12 cellular contexts compared by ENCODE assay signal in genomic region chr20:364905-365794, GRCh38. TPM values are rescaled to one million over a fixed set of nuclear protein-coding genes. Genes with fewer than 3 reads are reported as not detected.
DNase-seq lines count a peak whose midpoint lies in the region; ATAC-seq and TF ChIP-seq lines count a peak whose summit lies in the region.
"Had no signal": no experiment of that assay in that cellular context is flagged by ENCODE, and none has a peak within 500 bp of the region (broad histone marks: within the 10 kb centered on the region; RNA-seq: fewer than 3 reads in every experiment).

No MANE protein-coding gene starts in this region.

- peak; percentile 67 for DNase-seq in activated CD4-positive, alpha-beta T cell treated with anti-CD3 and anti-CD28 coated beads, Interleukin-2, amount 10 ng/mL, durations not matched to agents 24 days and 14 days
- DNase-seq in activated CD4-positive, alpha-beta T cell treated with anti-CD3 and anti-CD28 coated beads, Interleukin-2, amount 50 U/mL, for 48 hours, result no peak
- peak; percentile 47 for DNase-seq in NCI-H460 (ENCODE audit: extremely low read depth, low read depth)
- no peak for DNase-seq in body of pancreas
- no peak for DNase-seq in sciatic nerve (ENCODE audit: low spot score)
- no peak for DNase-seq in dedifferentiated amniotic fluid mesenchymal stem cell (ENCODE audit: extremely low spot score)
- DNase-seq: activated CD4-positive, CD25-positive, alpha-beta regulatory T cell; hypothalamus had no signal

- H3K27ac ChIP-seq in body of pancreas, result peak overlapping the region in 3 of 4 donors; percentile 58 to 78 (median 68)
- peak overlapping the region; percentile 56 for H3K27ac ChIP-seq in neutrophil
- H3K27ac ChIP-seq: cardiac muscle cell, vagina had no signal

- no peaks in the 10 kb centered on the region for H3K9me3 Mint-ChIP-seq in activated CD4-positive, alpha-beta T cell treated with anti-CD3 and anti-CD28 coated beads, Interleukin-2, amount 10 ng/mL, durations not matched to agents 24 days and 14 days

- peaks cover 33% of the 10 kb centered on the region for H3K4me1 ChIP-seq in body of pancreas
- peaks cover 35 to 58% of the 10 kb centered on the region in 2 experiments for H3K4me1 ChIP-seq in neutrophil (ENCODE audit: control insufficient read depth in 1 of 2, insufficient read depth in 1 of 2, low read depth in 1 of 2, low read length in 1 of 2)

- H3K36me3 Mint-ChIP-seq in activated CD4-positive, alpha-beta T cell treated with anti-CD3 and anti-CD28 coated beads, Interleukin-2, amount 10 ng/mL, durations not matched to agents 24 days and 14 days (ENCODE audit: low read depth), result no peaks in the 10 kb centered on the region

- WGBS in body of pancreas, 2 donors, result 75 to 80% methylated on average over 9 of the region's 9 CpGs

- TF ChIP-seq POLR2A in body of pancreas (IDR thresholded peaks at IDR 0.05), result no peak

- TF ChIP-seq CTCF in body of pancreas (IDR thresholded peaks at IDR 0.05) (no peak), neutrophil (IDR thresholded peaks at IDR 0.05) (no peak)

- intact Hi-C loops in activated CD4-positive, alpha-beta T cell treated with anti-CD3 and anti-CD28 coated beads, Interleukin-2, amount 10 ng/mL, durations not matched to agents 24 days and 14 days (cut with micrococcal nuclease), result no loop called here
- intact Hi-C loops in body of pancreas (cut with DNase I) (no loop called here), sciatic nerve (cut with DNase I) (no loop called here)

- ATAC-seq in body of pancreas, result no peak
- ATAC-seq in HG02642 (IDR thresholded peaks at IDR 0.05; ENCODE audit: poor library complexity, unreplicated experiment), result no peak
- no peak for ATAC-seq in sciatic nerve

- peak overlapping the region; percentile 47 for H3K4me3 Mint-ChIP-seq in activated CD4-positive, alpha-beta T cell treated with anti-CD3 and anti-CD28 coated beads, Interleukin-2, amount 10 ng/mL, durations not matched to agents 24 days and 14 days

- no peaks in the 10 kb centered on the region for H3K27me3 Mint-ChIP-seq in activated CD4-positive, alpha-beta T cell treated with anti-CD3 and anti-CD28 coated beads, Interleukin-2, amount 10 ng/mL, durations not matched to agents 24 days and 14 days

- H3K27me3 ChIP-seq in body of pancreas (no peaks in the 10 kb centered on the region), neutrophil (no peaks in the 10 kb centered on the region)
- H3K27me3 ChIP-seq: cardiac muscle cell, vagina had no signal

- H3K36me3 ChIP-seq in body of pancreas (replicated peaks in 1 of 2; ENCODE audit: insufficient read depth in 1 of 2, low read depth in 2 of 2), result no peaks in the 10 kb centered on the region
- H3K36me3 ChIP-seq in neutrophil, result no peaks in the 10 kb centered on the region
- H3K36me3 ChIP-seq: cardiac muscle cell, vagina had no signal

- H3K4me3 ChIP-seq in body of pancreas (no peak overlapping the region), neutrophil (ENCODE audit: low read depth in 1 of 2, low read length in 1 of 2) (no peak overlapping the region)
- H3K4me3 ChIP-seq: cardiac muscle cell, vagina had no signal

- H3K9me3 ChIP-seq in body of pancreas (no peaks in the 10 kb centered on the region), neutrophil (no peaks in the 10 kb centered on the region)
- H3K9me3 ChIP-seq: vagina had no signal

- peaks cover 43% of the 10 kb centered on the region for H3K4me1 Mint-ChIP-seq in activated CD4-positive, alpha-beta T cell treated with anti-CD3 and anti-CD28 coated beads, Interleukin-2, amount 10 ng/mL, durations not matched to agents 24 days and 14 days

- H3K27ac Mint-ChIP-seq in activated CD4-positive, alpha-beta T cell treated with anti-CD3 and anti-CD28 coated beads, Interleukin-2, amount 10 ng/mL, durations not matched to agents 24 days and 14 days, result peak overlapping the region; percentile 59

RNA-seq across cellular contexts. Expression of gene TRIB3, which starts 15.4 kb away (rescaled TPM):
- 39.3 and 41.1 TPM in 2 replicates for total RNA-seq in activated CD4-positive, alpha-beta T cell treated with anti-CD3 and anti-CD28 coated beads, Interleukin-2, amount 10 ng/mL, durations not matched to agents 24 days and 14 days
- 433 and 534 TPM in 2 replicates for total RNA-seq in NCI-H460 (2014; rRNA removed; shearing (Covaris generic))
- polyA plus RNA-seq in NCI-H460 (2014; cell fraction: nucleus; rRNA removed), result 226 and 259 TPM in 2 replicates
- total RNA-seq in body of pancreas (10 to 100 TPM; 13.2 to 19.8 TPM), sciatic nerve (6.2 TPM)

RNA-seq across cellular contexts. Expression of gene NRSN2, which starts 18.2 kb away (rescaled TPM):
- total RNA-seq in activated CD4-positive, alpha-beta T cell treated with anti-CD3 and anti-CD28 coated beads, Interleukin-2, amount 10 ng/mL, durations not matched to agents 24 days and 14 days, result 5.1 and 7.0 TPM in 2 replicates
- total RNA-seq in NCI-H460 (2014; rRNA removed; shearing (Covaris generic)), result 16.3 and 26.4 TPM in 2 replicates
- 21.1 and 38.7 TPM in 2 replicates for polyA plus RNA-seq in NCI-H460 (2014; cell fraction: nucleus; rRNA removed)
- total RNA-seq in body of pancreas (10 to 100 TPM; 13.8 to 15.6 TPM), sciatic nerve (39.6 TPM)

RNA-seq across cellular contexts. Expression of gene SOX12, which starts 39.8 kb away (rescaled TPM):
- total RNA-seq in activated CD4-positive, alpha-beta T cell treated with anti-CD3 and anti-CD28 coated beads, Interleukin-2, amount 10 ng/mL, durations not matched to agents 24 days and 14 days, result 11.0 and 11.2 TPM in 2 replicates
- total RNA-seq in NCI-H460 (2014; rRNA removed; shearing (Covaris generic)), result 11.0 and 11.1 TPM in 2 replicates
- 10.2 and 20.4 TPM in 2 replicates for polyA plus RNA-seq in NCI-H460 (2014; cell fraction: nucleus; rRNA removed)
- total RNA-seq in body of pancreas (10 to 100 TPM in 1 of 2 donors, 1 to 10 TPM in 1; 6.2 to 17.1 TPM), sciatic nerve (17.0 TPM)

RNA-seq across cellular contexts. Expression of gene RBCK1, which starts 42.9 kb away (rescaled TPM):
- total RNA-seq in activated CD4-positive, alpha-beta T cell treated with anti-CD3 and anti-CD28 coated beads, Interleukin-2, amount 10 ng/mL, durations not matched to agents 24 days and 14 days, result 128 and 135 TPM in 2 replicates
- 211 and 227 TPM in 2 replicates for total RNA-seq in NCI-H460 (2014; rRNA removed; shearing (Covaris generic))
- polyA plus RNA-seq in NCI-H460 (2014; cell fraction: nucleus; rRNA removed), result 224 and 242 TPM in 2 replicates
- total RNA-seq in body of pancreas (10 to 100 TPM; 36.1 to 95.9 TPM), sciatic nerve (72.7 TPM)

Comparison
In these comparisons a context has a peak if more than half of its experiments do, and no peak if none do; other contexts are left out.
1. DNase-seq: peak in activated CD4-positive, alpha-beta T cell treated with anti-CD3 and anti-CD28 coated beads, Interleukin-2, amount 10 ng/mL, durations not matched to agents 24 days and 14 days (single experiment) and NCI-H460 (single experiment); none in activated CD4-positive, alpha-beta T cell treated with anti-CD3 and anti-CD28 coated beads, Interleukin-2, amount 50 U/mL, for 48 hours (0 of 2), body of pancreas (0 of 4), sciatic nerve (single experiment) and dedifferentiated amniotic fluid mesenchymal stem cell (single experiment).
2. RNA of gene TRIB3, which starts 15.4 kb away (total RNA-seq): 433 to 534 TPM in NCI-H460; 39.3 to 41.1 TPM in activated CD4-positive, alpha-beta T cell treated with anti-CD3 and anti-CD28 coated beads, Interleukin-2, amount 10 ng/mL, durations not matched to agents 24 days and 14 days, 13.2 to 19.8 TPM in body of pancreas and 6.2 TPM in sciatic nerve (single experiment); every median in the first group is over 10 times any median in the second.